ENCODE assay signal across 24 cellular contexts in genomic region chr15:25661898-25662297, GRCh38.
DNase-seq lines count a peak whose midpoint lies in the region; ATAC-seq and TF ChIP-seq lines count a peak whose summit lies in the region.
"Had no signal": no experiment of that assay in that cellular context is flagged by ENCODE, and none has a peak within 500 bp of the region (broad histone marks: within the 10 kb centered on the region; RNA-seq: fewer than 3 reads in every experiment).

No MANE protein-coding gene starts in this region.

- no peaks in the 10 kb centered on the region for H3K4me1 ChIP-seq in RWPE2 (ENCODE audit: insufficient read depth, poor library complexity, severe bottlenecking)
- H3K4me1 ChIP-seq in osteoblast (ENCODE audit: insufficient read depth, low read length) = no peaks in the 10 kb centered on the region
- H3K4me1 ChIP-seq: BLaER1 treated with 17β-estradiol and CSF1 and Interleukin-3, amounts not matched to agents 10 nM and 100 nM; SJCRH30 had no signal

- in situ Hi-C loops in KBM-7 (cut with MboI; ENCODE audit: low pct_unique_long_range_greater_than_20kb, low sequenced_read_pairs) = no loop called here

- H3K36me3 ChIP-seq in RWPE2 (ENCODE audit: low read depth) = no peaks in the 10 kb centered on the region
- no peaks in the 10 kb centered on the region for H3K36me3 ChIP-seq in osteoblast (ENCODE audit: insufficient read depth, low read length)
- H3K36me3 ChIP-seq: BLaER1 treated with 17β-estradiol and CSF1 and Interleukin-3, amounts not matched to agents 10 nM and 100 nM; SJCRH30 had no signal

- H3K4me3 ChIP-seq in AG09309 (ENCODE audit: control insufficient read depth, low read depth, low read length) = no peak overlapping the region
- no peak overlapping the region for H3K4me3 ChIP-seq in RWPE2 (ENCODE audit: severe bottlenecking)
- no peak overlapping the region for H3K4me3 ChIP-seq in epithelial cell of proximal tubule (ENCODE audit: low read depth, low read length)
- H3K4me3 ChIP-seq in osteoblast (ENCODE audit: insufficient read depth, low read length) = no peak overlapping the region
- H3K4me3 ChIP-seq: BLaER1 treated with 17β-estradiol and CSF1 and Interleukin-3, amounts not matched to agents 10 nM and 100 nM; GM12878; SJCRH30 had no signal

- TF ChIP-seq CTCF in AG09309 (IDR thresholded peaks at IDR 0.05; ENCODE audit: control insufficient read depth, insufficient read depth, low read depth, low read length, missing control alignments) (peak; percentile 29), RWPE2 (IDR thresholded peaks at IDR 0.05; ENCODE audit: poor library complexity, severe bottlenecking) (peak; percentile 29), epithelial cell of proximal tubule (conservative IDR thresholded peaks at IDR 0.05; ENCODE audit: low read depth, low read length) (peak; percentile 15), osteoblast (IDR thresholded peaks at IDR 0.05; ENCODE audit: extremely low read depth, low read depth, low read length) (no peak)

- H3K4me2 ChIP-seq in osteoblast (ENCODE audit: insufficient read depth, low read length) = no peak overlapping the region
- H3K4me2 ChIP-seq: BLaER1 treated with 17β-estradiol and CSF1 and Interleukin-3, amounts not matched to agents 10 nM and 100 nM had no signal

- H3K79me2 ChIP-seq in osteoblast (ENCODE audit: insufficient read depth, low read length) = no peaks in the 10 kb centered on the region

- peak; percentile 53; the same call in 2 of the 3 replicates for ATAC-seq in RWPE2 (ENCODE audit: low read depth)
- ATAC-seq: CD8-positive, alpha-beta T cell; GM12878; PC-3 had no signal

- no peak overlapping the region for H2AFZ ChIP-seq in osteoblast (ENCODE audit: low read length)

- DNase-seq in AG09309 (ENCODE audit: low read depth) (no peak), RWPE2 (ENCODE audit: low spot score) (no peak), epithelial cell of proximal tubule (ENCODE audit: low read depth) (no peak), osteoblast (ENCODE audit: insufficient read length, low spot score, missing footprints) (peak; percentile 53), mesenteric fat pad (ENCODE audit: low spot score) (no peak), NCI-H1105 (lab: John Stamatoyannopoulos, UW) (no peak), caudate nucleus (lab: John Stamatoyannopoulos, UW) (no peak), KBM-7 (no peak)
- DNase-seq: 8988T; Calu3; CD8-positive, alpha-beta T cell; EL; MM.1S; NCI-H1092; NCI-H146; NCI-H2029 treated with DMSO at 0.1 percent for 48 hours; NCI-H2171; NCI-H526; PC-3; SJCRH30 had no signal

- H3K27me3 ChIP-seq in RWPE2 (ENCODE audit: insufficient read depth, poor library complexity, severe bottlenecking) (peaks cover 12% of the 10 kb centered on the region), osteoblast (ENCODE audit: insufficient read depth, low read length) (peaks cover 6% of the 10 kb centered on the region)
- H3K27me3 ChIP-seq: BLaER1 treated with 17β-estradiol and CSF1 and Interleukin-3, amounts not matched to agents 10 nM and 100 nM; SJCRH30 had no signal

- no peaks in the 10 kb centered on the region for H3K9me3 ChIP-seq in RWPE2 (ENCODE audit: severe bottlenecking)
- no peaks in the 10 kb centered on the region for H3K9me3 ChIP-seq in osteoblast (ENCODE audit: low read depth, low read length)
- H3K9me3 ChIP-seq: SJCRH30 had no signal

- no peak overlapping the region for H3K27ac ChIP-seq in RWPE2 (ENCODE audit: poor library complexity, severe bottlenecking)
- H3K27ac ChIP-seq in osteoblast (ENCODE audit: low read depth, low read length) = no peak overlapping the region
- no peak overlapping the region for H3K27ac ChIP-seq in caudate nucleus (ENCODE audit: low read depth, low read length)
- H3K27ac ChIP-seq: BLaER1 treated with 17β-estradiol and CSF1 and Interleukin-3, amounts not matched to agents 10 nM and 100 nM; HL-60; RWPE1; SJCRH30 had no signal

- H4K20me1 ChIP-seq in osteoblast (ENCODE audit: insufficient read depth, low read length) = no peaks in the 10 kb centered on the region
- H4K20me1 ChIP-seq: BLaER1 treated with 17β-estradiol and CSF1 and Interleukin-3, amounts not matched to agents 10 nM and 100 nM had no signal
